ENCODE assay signal across 1 cellular context in genomic region chrX:40459576-40460158, GRCh38.
A peak's percentile ranks its signal among the peaks of the same experiment; 100 is the strongest.
TF ChIP-seq lines count a peak whose summit lies in the region.

No MANE protein-coding gene starts in this region.

TF ChIP-seq in H1, 55 proteins besides CTCF, POLR2A, EP300 and RAD21:
- TF ChIP-seq MAX (IDR thresholded peaks at IDR 0.05) (no peak), TBP (IDR thresholded peaks at IDR 0.05; ENCODE audit: low read depth, low read length) (0 out of 2 replicates have a peak, but pooled peaks have one; percentile 12), KDM4A (IDR thresholded peaks at IDR 0.05; ENCODE audit: low read depth, low read length, severe bottlenecking) (no peak)
